1 cellular context compared by ENCODE assay signal in genomic region chr9:79757074-79757473, GRCh38.
TF ChIP-seq lines count a peak whose summit lies in the region.

No MANE protein-coding gene starts in this region.

TF ChIP-seq in IMR-90, 13 proteins besides CTCF, POLR2A, EP300 and RAD21 (continued from another document):
- TF ChIP-seq RCOR1 (IDR thresholded peaks at IDR 0.05; ENCODE audit: insufficient replicate concordance, low read length): no peak
